In the genomic region with DNA sequence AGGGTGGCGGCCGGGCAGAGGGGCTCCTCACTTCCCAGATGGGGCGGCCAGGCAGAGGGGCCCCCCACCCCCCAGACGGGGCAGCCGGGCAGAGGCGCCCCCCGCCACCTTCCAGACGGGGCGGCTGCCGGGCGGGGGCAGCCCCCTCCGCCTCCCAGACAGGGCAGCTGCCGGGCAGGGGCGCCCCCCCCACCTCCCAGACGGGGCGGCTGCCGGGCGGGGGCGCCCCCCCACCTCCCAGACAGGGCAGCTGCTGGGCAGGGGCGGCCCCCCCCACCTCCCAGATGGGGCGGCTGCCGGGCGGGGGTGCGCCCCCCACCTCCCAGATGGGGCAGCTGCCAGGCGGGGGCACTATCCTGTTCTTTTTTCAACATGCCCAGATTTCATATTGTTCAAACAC, we compare ENCODE assay signal across 1 cellular context.
TF ChIP-seq lines count a peak whose summit lies in the region.

No MANE protein-coding gene starts in this region.

TF ChIP-seq in HepG2, 621 proteins besides CTCF, POLR2A, EP300 and RAD21 (continued from another document):
- TF ChIP-seq, protein P1, sequence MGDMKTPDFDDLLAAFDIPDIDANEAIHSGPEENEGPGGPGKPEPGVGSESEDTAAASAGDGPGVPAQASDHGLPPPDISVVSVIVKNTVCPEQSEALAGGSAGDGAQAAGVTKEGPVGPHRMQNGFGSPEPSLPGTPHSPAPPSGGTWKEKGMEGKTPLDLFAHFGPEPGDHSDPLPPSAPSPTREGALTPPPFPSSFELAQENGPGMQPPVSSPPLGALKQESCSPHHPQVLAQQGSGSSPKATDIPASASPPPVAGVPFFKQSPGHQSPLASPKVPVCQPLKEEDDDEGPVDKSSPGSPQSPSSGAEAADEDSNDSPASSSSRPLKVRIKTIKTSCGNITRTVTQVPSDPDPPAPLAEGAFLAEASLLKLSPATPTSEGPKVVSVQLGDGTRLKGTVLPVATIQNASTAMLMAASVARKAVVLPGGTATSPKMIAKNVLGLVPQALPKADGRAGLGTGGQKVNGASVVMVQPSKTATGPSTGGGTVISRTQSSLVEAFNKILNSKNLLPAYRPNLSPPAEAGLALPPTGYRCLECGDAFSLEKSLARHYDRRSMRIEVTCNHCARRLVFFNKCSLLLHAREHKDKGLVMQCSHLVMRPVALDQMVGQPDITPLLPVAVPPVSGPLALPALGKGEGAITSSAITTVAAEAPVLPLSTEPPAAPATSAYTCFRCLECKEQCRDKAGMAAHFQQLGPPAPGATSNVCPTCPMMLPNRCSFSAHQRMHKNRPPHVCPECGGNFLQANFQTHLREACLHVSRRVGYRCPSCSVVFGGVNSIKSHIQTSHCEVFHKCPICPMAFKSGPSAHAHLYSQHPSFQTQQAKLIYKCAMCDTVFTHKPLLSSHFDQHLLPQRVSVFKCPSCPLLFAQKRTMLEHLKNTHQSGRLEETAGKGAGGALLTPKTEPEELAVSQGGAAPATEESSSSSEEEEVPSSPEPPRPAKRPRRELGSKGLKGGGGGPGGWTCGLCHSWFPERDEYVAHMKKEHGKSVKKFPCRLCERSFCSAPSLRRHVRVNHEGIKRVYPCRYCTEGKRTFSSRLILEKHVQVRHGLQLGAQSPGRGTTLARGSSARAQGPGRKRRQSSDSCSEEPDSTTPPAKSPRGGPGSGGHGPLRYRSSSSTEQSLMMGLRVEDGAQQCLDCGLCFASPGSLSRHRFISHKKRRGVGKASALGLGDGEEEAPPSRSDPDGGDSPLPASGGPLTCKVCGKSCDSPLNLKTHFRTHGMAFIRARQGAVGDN (CRISPR knock-in tag; IDR thresholded peaks at IDR 0.05): peak; percentile 9; the same call in 1 of the 2 replicates
